24 cellular contexts compared by ENCODE assay signal in the genomic region with DNA sequence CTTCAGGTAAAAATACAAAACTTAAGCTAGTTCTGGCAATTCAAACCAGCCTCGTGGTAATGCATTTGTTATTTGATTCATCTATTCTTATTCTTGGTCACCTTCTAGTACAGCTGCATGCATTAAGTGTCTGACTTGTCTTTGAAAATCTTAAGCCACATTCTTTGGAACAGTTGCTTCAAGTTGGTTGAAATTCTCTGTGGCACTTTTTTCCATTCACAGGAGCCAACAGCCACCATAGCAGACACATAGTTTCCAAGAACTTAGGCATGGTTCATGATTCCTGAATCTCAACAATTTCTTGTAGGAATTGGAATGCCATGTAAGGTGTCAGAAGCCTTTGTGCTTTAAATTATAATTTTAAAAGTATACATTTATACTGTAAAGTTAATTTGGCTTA.
"Had no signal": no experiment of that assay in that cellular context is flagged by ENCODE, and none has a peak within 500 bp of the region (broad histone marks: within the 10 kb centered on the region; RNA-seq: fewer than 3 reads in every experiment).

No MANE protein-coding gene starts in this region.

- H2AFZ ChIP-seq: hepatocyte had no signal

- H3K27me3 Mint-ChIP-seq: central memory CD8-positive, alpha-beta T cell had no signal

- H3K27ac ChIP-seq: coronary artery, esophagus muscularis mucosa, foreskin keratinocyte, gastroesophageal sphincter, heart left ventricle, hepatocyte, left lung, lower lobe of right lung had no signal

- H3K4me3 ChIP-seq: coronary artery, dorsolateral prefrontal cortex, esophagus muscularis mucosa, gastroesophageal sphincter, heart left ventricle, hepatocyte, left lung, lower lobe of right lung, mucosa of descending colon had no signal

- H3K9me3 ChIP-seq: esophagus muscularis mucosa, gastroesophageal sphincter, heart left ventricle, left lung, lower lobe of right lung, mucosa of descending colon had no signal

- H3K9me3 Mint-ChIP-seq: central memory CD8-positive, alpha-beta T cell; immature natural killer cell; mesothelial cell of epicardium had no signal

- H3K36me3 ChIP-seq: esophagus muscularis mucosa, gastroesophageal sphincter, heart left ventricle, left lung, lower lobe of right lung had no signal

- H3K27ac Mint-ChIP-seq: immature natural killer cell, mesothelial cell of epicardium had no signal

- H3K4me3 Mint-ChIP-seq: central memory CD8-positive, alpha-beta T cell; immature natural killer cell; mesothelial cell of epicardium had no signal

- H3K79me2 ChIP-seq: hepatocyte had no signal

- ATAC-seq: foreskin keratinocyte, gastroesophageal sphincter, heart left ventricle, left lung, left ventricle myocardium superior, lower lobe of right lung, mucosa of descending colon had no signal

- H3K36me3 Mint-ChIP-seq: immature natural killer cell, mesothelial cell of epicardium had no signal

- FAIRE-seq: colon, endothelial cell of umbilical vein, kidney had no signal

- DNase-seq: dermis blood vessel endothelial cell; dorsolateral prefrontal cortex; effector CD4-positive, alpha-beta T cell; effector memory CD4-positive, alpha-beta T cell; foreskin keratinocyte; heart left ventricle; hypothalamus; immature natural killer cell; islet precursor cell; kidney; kidney glomerular epithelial cell; left lung; left ventricle myocardium superior; lower lobe of right lung; mesenchymal stem cell; mucosa of descending colon had no signal

- H3K27me3 ChIP-seq: dorsolateral prefrontal cortex, esophagus muscularis mucosa, gastroesophageal sphincter, heart left ventricle, hepatocyte, left lung had no signal

- H3K4me1 ChIP-seq: foreskin keratinocyte, left lung, lower lobe of right lung had no signal

- H3K4me1 Mint-ChIP-seq: central memory CD8-positive, alpha-beta T cell; immature natural killer cell had no signal

- H3K4me2 ChIP-seq: hepatocyte had no signal
